8 cellular contexts compared by ENCODE assay signal in genomic region chr17:67246398-67246647, GRCh38. TPM values are rescaled to one million over a fixed set of nuclear protein-coding genes. Genes with fewer than 3 reads are reported as not detected.
DNase-seq lines count a peak whose midpoint lies in the region; ATAC-seq, FAIRE-seq and TF ChIP-seq lines count a peak whose summit lies in the region.

No MANE protein-coding gene starts in this region.

- H3K27me3 ChIP-seq in PC-9 (ENCODE audit: insufficient read depth, low read depth) (no peaks in the 10 kb centered on the region), endothelial cell of umbilical vein (ENCODE audit: control insufficient read depth in 2 of 2, insufficient read depth in 2 of 2, low read length in 2 of 2) (no peaks in the 10 kb centered on the region)

- no peaks in the 10 kb centered on the region for H3K36me3 Mint-ChIP-seq in osteocyte (ENCODE audit: unreplicated experiment)

- H3K9ac ChIP-seq in endothelial cell of umbilical vein (replicated peaks; ENCODE audit: extremely low read depth, insufficient read depth, low read length): no peak overlapping the region

- CTCF ChIA-PET in PC-9 (lab: Charles Lee): no interaction called here
- CTCF ChIA-PET in endothelial cell of umbilical vein (lab: Charles Lee): interaction anchor here (1.8 to 2.1 kb wide), 2 partner anchors 26 to 43 kb away, joined by 6 read pairs; no protein-coding TSS in a partner anchor

- TF ChIP-seq CTCF in PC-9 (conservative IDR thresholded peaks at IDR 0.05): no peak
- no peak for TF ChIP-seq CTCF in endothelial cell of umbilical vein (IDR thresholded peaks at IDR 0.05; ENCODE audit: extremely low read depth in 1 of 2, insufficient read depth in 1 of 2, low read depth in 1 of 2, low read length in 2 of 2)
- TF ChIP-seq CTCF in osteocyte (IDR thresholded peaks at IDR 0.05): no peak

- H3K27me3 Mint-ChIP-seq in osteocyte (ENCODE audit: unreplicated experiment): no peaks in the 10 kb centered on the region

- H3K79me2 ChIP-seq in PC-9 (ENCODE audit: low read depth) (peaks cover 34% of the 10 kb centered on the region), endothelial cell of umbilical vein (ENCODE audit: control insufficient read depth, insufficient read depth, low read length) (peaks cover 34% of the 10 kb centered on the region)

- dilution Hi-C loops in endothelial cell of umbilical vein (cut with MboI; ENCODE audit: extremely low pct_ligation_motif_present, low sequenced_read_pairs): no loop called here

- POLR2A ChIA-PET in PC-9 (lab: Charles Lee; ENCODE audit: unreplicated experiment) (no interaction called here), endothelial cell of umbilical vein (lab: Charles Lee) (no interaction called here)

- FAIRE-seq in endothelial cell of umbilical vein (lab: Jason Lieb, UNC): no peak

- H4K20me1 ChIP-seq in PC-9 (ENCODE audit: insufficient read depth) (no peaks in the 10 kb centered on the region; the same call in none of the 2 replicates), endothelial cell of umbilical vein (replicated peaks; ENCODE audit: control insufficient read depth, extremely low read depth, insufficient read depth, low read length) (no peaks in the 10 kb centered on the region)

- H2AFZ ChIP-seq in PC-9: peak overlapping the region; percentile 95
- peak overlapping the region; percentile 94 for H2AFZ ChIP-seq in endothelial cell of umbilical vein (ENCODE audit: low read depth, low read length)

- no peaks in the 10 kb centered on the region for H3K9me3 Mint-ChIP-seq in osteocyte (ENCODE audit: unreplicated experiment)

- no peaks in the 10 kb centered on the region for H3K9me2 ChIP-seq in PC-9 (ENCODE audit: insufficient read depth)

- intact Hi-C loops in PC-9 (cut with micrococcal nuclease; ENCODE audit: unreplicated experiment): loop anchor here (5.0 kb wide), 1 partner anchor 121 kb away; the partner anchor contains the start of gene PSMD12
- intact Hi-C loops in endothelial cell of umbilical vein (cut with micrococcal nuclease): loop anchor here (5.0 kb wide), 2 partner anchors 46 to 121 kb away; partner anchors contain the start of gene PSMD12

- peak overlapping the region; percentile 99 for H3K4me3 ChIP-seq in PC-9
- peak overlapping the region; percentile 92 to 98 (median 96) for H3K4me3 ChIP-seq in endothelial cell of umbilical vein (replicated peaks in 1 of 3; ENCODE audit: insufficient read depth in 1 of 3, low read depth in 1 of 3, low read length in 3 of 3)

- H3K27ac Mint-ChIP-seq in osteocyte (ENCODE audit: unreplicated experiment): peak overlapping the region; percentile 62

- H3K9me1 ChIP-seq in endothelial cell of umbilical vein (replicated peaks; ENCODE audit: control insufficient read depth, extremely low read depth, insufficient read depth, low read length): no peaks in the 10 kb centered on the region

- H3K4me2 ChIP-seq in PC-9 (peak overlapping the region; percentile 93), endothelial cell of umbilical vein (ENCODE audit: insufficient read depth, low read length) (peak overlapping the region; percentile 90)

- H3K27ac ChIP-seq in PC-9 (peak overlapping the region; percentile 65), endothelial cell of umbilical vein (ENCODE audit: insufficient read depth, low read depth, low read length) (no peak overlapping the region)

- H3K4me3 Mint-ChIP-seq in osteocyte (ENCODE audit: unreplicated experiment): peak overlapping the region; percentile 73

- BruUV-seq in PC-9 (replicated peaks; lab: Mats Ljungman, UMichigan): no TSS peak
- BruUV-seq in endothelial cell of umbilical vein (replicated peaks; lab: Mats Ljungman, UMichigan): no TSS peak

- TF ChIP-seq POLR2A in endothelial cell of umbilical vein (IDR thresholded peaks at IDR 0.05; ENCODE audit: low read depth, low read length): no peak
- no peak for TF ChIP-seq POLR2A in GM18505 (IDR thresholded peaks at IDR 0.05; ENCODE audit: borderline replicate concordance, extremely low read depth, insufficient read depth, insufficient read length)

- H3K4me1 ChIP-seq in PC-9 (replicated peaks; ENCODE audit: insufficient read depth) (peaks cover 27% of the 10 kb centered on the region), endothelial cell of umbilical vein (ENCODE audit: control insufficient read depth, extremely low read depth, insufficient read depth, low read length) (peaks cover 20% of the 10 kb centered on the region)

- H3K4me1 Mint-ChIP-seq in osteocyte (ENCODE audit: unreplicated experiment): peaks cover 36% of the 10 kb centered on the region

- no peaks in the 10 kb centered on the region for H3K36me3 ChIP-seq in PC-9 (ENCODE audit: low read depth)
- peaks cover 0 to 6% of the 10 kb centered on the region in 2 experiments for H3K36me3 ChIP-seq in endothelial cell of umbilical vein (ENCODE audit: control insufficient read depth in 2 of 2, extremely low read depth in 1 of 2, insufficient read depth in 2 of 2, low read length in 2 of 2)

- H3F3A ChIP-seq in PC-9 (ENCODE audit: insufficient read depth, low read depth): peaks cover 20% of the 10 kb centered on the region

- no peak for ATAC-seq in GM21390 (IDR thresholded peaks at IDR 0.05; ENCODE audit: unreplicated experiment)
- ATAC-seq in GM18505 (IDR thresholded peaks at IDR 0.05; ENCODE audit: unreplicated experiment): no peak
- no peak for ATAC-seq in HG03460 (IDR thresholded peaks at IDR 0.05; ENCODE audit: unreplicated experiment)

- peak; percentile 39 for DNase-seq in DMS53 treated with DMSO at 0.1 percent for 48 hours (lab: John Stamatoyannopoulos, UW; ENCODE audit: unreplicated experiment)
- no peak for DNase-seq in PC-9
- DNase-seq in endothelial cell of umbilical vein (ENCODE audit: low read depth, low spot score): peak; percentile 17
- no peak for DNase-seq in osteocyte (ENCODE audit: extremely low spot score, unreplicated experiment)
- no peak for DNase-seq in SIG-M5 treated with dmso at 0.1 percent for 504 hours (lab: John Stamatoyannopoulos, UW; ENCODE audit: unreplicated experiment)

- H3K9me3 ChIP-seq in PC-9 (ENCODE audit: insufficient read depth, low read depth) (no peaks in the 10 kb centered on the region), endothelial cell of umbilical vein (replicated peaks; ENCODE audit: control insufficient read depth, insufficient read depth, low read length) (no peaks in the 10 kb centered on the region)

TF ChIP-seq in endothelial cell of umbilical vein, 7 proteins besides CTCF, POLR2A, EP300 and RAD21:
- TF ChIP-seq MAX (IDR thresholded peaks at IDR 0.05; ENCODE audit: insufficient read depth, insufficient read length) (no peak), GATA2 (IDR thresholded peaks at IDR 0.05; ENCODE audit: insufficient read depth, insufficient read length, low read depth, low read length) (no peak), EZH2 (IDR thresholded peaks at IDR 0.05; ENCODE audit: borderline replicate concordance, low read depth, low read length, severe bottlenecking) (no peak)
TF ChIP-seq in endothelial cell of umbilical vein: peak in this region for 0.

RNA-seq across cellular contexts. Expression of gene HELZ, which starts 1.3 kb away (rescaled TPM):
- total RNA-seq in PC-9 (2021): 35.1 and 38.0 TPM in 2 replicates
- total RNA-seq in endothelial cell of umbilical vein: 47.3 and 47.5 TPM in 2 replicates
- 7.5 and 8.0 TPM in 2 replicates for polyA plus RNA-seq in endothelial cell of umbilical vein
- 7.0 and 7.4 TPM in 2 replicates for polyA plus RNA-seq in endothelial cell of umbilical vein (2011; cell fraction: cytosol; rRNA removed)
- 22.2 and 23.1 TPM in 2 replicates for polyA plus RNA-seq in endothelial cell of umbilical vein (2011; cell fraction: nucleus; rRNA removed)
- 9.5 and 19.9 TPM in 2 replicates for polyA plus RNA-seq in endothelial cell of umbilical vein (2012)
- polyA minus RNA-seq in endothelial cell of umbilical vein: 50.8 and 55.4 TPM in 2 replicates
- 17.8 TPM for polyA minus RNA-seq in endothelial cell of umbilical vein (2011; cell fraction: cytosol; rRNA and poly(A)+ RNA removed)
- polyA minus RNA-seq in endothelial cell of umbilical vein (2011; cell fraction: nucleus; rRNA and poly(A)+ RNA removed): 96.2 and 138 TPM in 2 replicates
- 63.5 and 70.5 TPM in 2 replicates for total RNA-seq in osteocyte

Comparison
In these comparisons a context has a peak if more than half of its experiments do, and no peak if none do; other contexts are left out.
1. DNase-seq: peak in DMS53 treated with DMSO at 0.1 percent for 48 hours (single experiment) and endothelial cell of umbilical vein (single experiment); none in PC-9 (0 of 2), osteocyte (single experiment) and SIG-M5 treated with dmso at 0.1 percent for 504 hours (single experiment).